In the genomic region with DNA sequence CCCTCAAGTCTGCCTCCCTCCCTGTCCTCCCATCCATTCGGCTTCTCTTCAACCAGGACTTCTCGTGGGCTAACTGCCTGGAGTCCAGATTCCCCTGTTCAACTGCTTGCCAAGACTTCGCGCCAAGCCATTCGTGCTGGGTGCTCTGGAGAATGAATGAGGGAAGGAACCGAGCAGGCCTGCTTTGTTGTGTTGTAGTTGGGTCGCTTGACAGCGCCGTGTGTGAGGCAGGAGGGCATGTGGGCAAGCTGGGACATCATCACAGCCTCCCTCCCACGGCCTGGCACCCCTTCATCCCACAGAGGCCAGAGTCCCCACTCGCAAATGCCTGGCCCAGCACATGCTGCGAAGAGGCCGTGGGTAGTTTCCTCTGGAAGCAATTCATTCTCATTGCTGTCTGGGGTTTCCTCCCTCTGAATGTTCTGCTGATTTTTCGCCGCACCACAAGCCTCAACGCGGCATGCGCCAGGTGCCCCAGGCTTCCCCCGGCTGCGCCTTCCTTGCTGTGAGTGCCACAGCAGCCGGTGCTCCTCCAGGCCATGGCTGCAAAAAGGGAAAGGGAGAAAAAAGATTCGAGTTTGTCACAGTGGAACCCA, we compare ENCODE assay signal across 16 cellular contexts.
A peak's percentile ranks its signal among the peaks of the same experiment; 100 is the strongest.
DNase-seq lines count a peak whose midpoint lies in the region; ATAC-seq, FAIRE-seq and TF ChIP-seq lines count a peak whose summit lies in the region.
"Had no signal": no experiment of that assay in that cellular context is flagged by ENCODE, and none has a peak within 500 bp of the region (broad histone marks: within the 10 kb centered on the region; RNA-seq: fewer than 3 reads in every experiment).

No MANE protein-coding gene starts in this region.

- H3K27ac Mint-ChIP-seq in activated naive CD4-positive, alpha-beta T cell treated with anti-CD3 and anti-CD28 coated beads, Interleukin-2, amount 10 ng/mL, durations not matched to agents 7 days and 5 days, result peak overlapping the region; percentile 97

- H3K9me3 Mint-ChIP-seq in activated naive CD4-positive, alpha-beta T cell treated with anti-CD3 and anti-CD28 coated beads, Interleukin-2, amount 10 ng/mL, durations not matched to agents 7 days and 5 days, result peaks cover 3% of the 10 kb centered on the region

- ATAC-seq in GM12878, result no peak
- ATAC-seq in GM19328 (IDR thresholded peaks at IDR 0.05; ENCODE audit: unreplicated experiment), result no peak
- ATAC-seq: Panc1 had no signal

- H3K27me3 ChIP-seq in GM12878 (replicated peaks in 1 of 2; ENCODE audit: control insufficient read depth in 2 of 2, insufficient read depth in 2 of 2, low read length in 1 of 2), result no peaks in the 10 kb centered on the region
- no peaks in the 10 kb centered on the region for H3K27me3 ChIP-seq in right atrium auricular region
- H3K27me3 ChIP-seq in suprapubic skin, result no peaks in the 10 kb centered on the region

- no TSS peak for BruUV-seq in GM12878 (replicated peaks; lab: Mats Ljungman, UMichigan)

- H2AFZ ChIP-seq in GM12878 (ENCODE audit: control insufficient read depth, low read depth, low read length), result 0 out of 2 replicates have a peak overlapping the region, but pooled peaks have one; percentile 11

- no peak overlapping the region for H3K9ac ChIP-seq in GM12878 (ENCODE audit: control insufficient read depth, insufficient read depth, low read length)

- peak; percentile 38 for DNase-seq in activated naive CD4-positive, alpha-beta T cell treated with anti-CD3 and anti-CD28 coated beads, Interleukin-2, amount 10 ng/mL, durations not matched to agents 7 days and 5 days
- DNase-seq in activated naive CD4-positive, alpha-beta T cell (lab: John Stamatoyannopoulos, UW), result no peak
- DNase-seq in GM12878 (ENCODE audit: low read depth, low spot score) (no peak), right atrium auricular region (ENCODE audit: low spot score) (no peak), suprapubic skin (ENCODE audit: low spot score in 2 of 2) (no peak), islet precursor cell (no peak)
- no peak for DNase-seq in central memory CD4-positive, alpha-beta T cell
- DNase-seq: activated CD8-positive, alpha-beta memory T cell treated with anti-CD3 and anti-CD28 coated beads, Interleukin-2, amount 50 U/mL, for 4 hours; DND-41; effector memory CD4-positive, alpha-beta T cell; NCI-H1105 treated with DMSO at 0.1 percent for 48 hours; NCI-H446 treated with DMSO at 0.1 percent for 48 hours; T1000 had no signal

- TF ChIP-seq EP300 in GM12878 (IDR thresholded peaks at IDR 0.05; ENCODE audit: borderline replicate concordance in 1 of 2, control insufficient read depth in 1 of 2, low read depth in 2 of 2, low read length in 2 of 2), result no peak
- no peak for TF ChIP-seq EP300 in suprapubic skin (IDR thresholded peaks at IDR 0.05)

- TF ChIP-seq CTCF in GM12878 (IDR thresholded peaks at IDR 0.05 in 2 of 3, conservative IDR thresholded peaks at IDR 0.05 in 1 of 3; ENCODE audit: control insufficient read depth in 2 of 3, extremely low read depth in 1 of 3, insufficient read depth in 1 of 3, low read depth in 3 of 3, low read length in 3 of 3), result no peak
- no peak for TF ChIP-seq CTCF in right atrium auricular region (IDR thresholded peaks at IDR 0.05)
- no peak for TF ChIP-seq CTCF in suprapubic skin (IDR thresholded peaks at IDR 0.05)

- no peaks in the 10 kb centered on the region for H3K36me3 ChIP-seq in GM12878 (ENCODE audit: control insufficient read depth in 2 of 2, insufficient read depth in 2 of 2, low read length in 1 of 2)
- H3K36me3 ChIP-seq in right atrium auricular region, result no peaks in the 10 kb centered on the region
- no peaks in the 10 kb centered on the region for H3K36me3 ChIP-seq in suprapubic skin
- H3K36me3 ChIP-seq: lower lobe of right lung had no signal

- H3K4me3 ChIP-seq in GM12878 (no peak overlapping the region), right atrium auricular region (no peak overlapping the region), suprapubic skin (no peak overlapping the region)
- H3K4me3 ChIP-seq: lower lobe of right lung had no signal

- RAD21 ChIA-PET in GM12878 (lab: Charles Lee; ENCODE audit: unreplicated experiment), result no interaction called here

- no peaks in the 10 kb centered on the region for H3K36me3 Mint-ChIP-seq in activated naive CD4-positive, alpha-beta T cell treated with anti-CD3 and anti-CD28 coated beads, Interleukin-2, amount 10 ng/mL, durations not matched to agents 7 days and 5 days

- H3K4me1 ChIP-seq in GM12878 (ENCODE audit: control insufficient read depth, insufficient read depth, low read length) (peaks cover 12% of the 10 kb centered on the region), right atrium auricular region (peaks cover 0 to 31% of the 10 kb centered on the region in 2 donors), suprapubic skin (peaks cover 37% of the 10 kb centered on the region)
- H3K4me1 ChIP-seq: lower lobe of right lung had no signal

- H3K4me1 Mint-ChIP-seq in activated naive CD4-positive, alpha-beta T cell treated with anti-CD3 and anti-CD28 coated beads, Interleukin-2, amount 10 ng/mL, durations not matched to agents 7 days and 5 days, result peaks cover 31% of the 10 kb centered on the region

- intact Hi-C loops in GM12878 (cut with micrococcal nuclease; ENCODE audit: unreplicated experiment), result no loop called here

- H3K4me3 Mint-ChIP-seq in activated naive CD4-positive, alpha-beta T cell treated with anti-CD3 and anti-CD28 coated beads, Interleukin-2, amount 10 ng/mL, durations not matched to agents 7 days and 5 days, result peak overlapping the region; percentile 54

- H3K27ac ChIP-seq in GM12878 (ENCODE audit: control insufficient read depth, insufficient read depth), result no peak overlapping the region
- peak overlapping the region; percentile 5 to 73 for H3K27ac ChIP-seq in right atrium auricular region
- peak overlapping the region; percentile 21 for H3K27ac ChIP-seq in suprapubic skin
- H3K27ac ChIP-seq: lower lobe of right lung had no signal

- H4K20me1 ChIP-seq in GM12878 (ENCODE audit: control insufficient read depth, insufficient read depth), result no peaks in the 10 kb centered on the region

- H3K9me3 ChIP-seq in GM12878 (replicated peaks; ENCODE audit: control insufficient read depth, insufficient read depth, low read length) (peaks cover 3% of the 10 kb centered on the region; the same call in 2 of the 3 replicates), right atrium auricular region (no peaks in the 10 kb centered on the region), suprapubic skin (peaks cover 5% of the 10 kb centered on the region)
- H3K9me3 ChIP-seq: lower lobe of right lung had no signal

- peaks cover 27% of the 10 kb centered on the region for H3K27me3 Mint-ChIP-seq in activated naive CD4-positive, alpha-beta T cell treated with anti-CD3 and anti-CD28 coated beads, Interleukin-2, amount 10 ng/mL, durations not matched to agents 7 days and 5 days

- no peak for TF ChIP-seq RAD21 in GM12878 (IDR thresholded peaks at IDR 0.05; ENCODE audit: insufficient read depth, low read depth, low read length)

- H3K4me2 ChIP-seq in GM12878 (ENCODE audit: control insufficient read depth, insufficient read depth), result 0 out of 2 replicates have a peak overlapping the region, but pooled peaks have one; percentile 13

- in situ Hi-C loops in GM12878 (cut with MboI), result no loop called here

- FAIRE-seq in GM12878 (lab: Jason Lieb, UNC), result no peak

- POLR2A ChIA-PET in GM12878 (lab: Charles Lee), result no interaction called here

- SMC1A ChIA-PET in GM12878 (lab: Charles Lee; ENCODE audit: uncharacterized antibody, unreplicated experiment), result no interaction called here

- CTCF ChIA-PET in activated naive CD4-positive, alpha-beta T cell treated with anti-CD3 and anti-CD28 coated beads, Interleukin-2, amount 10 ng/mL, durations not matched to agents 7 days and 5 days (lab: Charles Lee), result no interaction called here
- CTCF ChIA-PET in GM12878 (lab: Yijun Ruan, JAX), result no interaction called here

- WGBS in GM12878 (ENCODE audit: insufficient coverage, insufficient replicate concordance, low lambda C conversion rate, missing lambda C conversion rate), result 51% methylated on average over 21 of the region's 22 CpGs
- 37% methylated on average over 19 of the region's 22 CpGs for WGBS in suprapubic skin

- no peaks in the 10 kb centered on the region for H3K79me2 ChIP-seq in GM12878 (ENCODE audit: control insufficient read depth, insufficient read depth, low read length)

- TF ChIP-seq POLR2A in GM12878 (IDR thresholded peaks at IDR 0.05; ENCODE audit: low read depth, low read length) (no peak), suprapubic skin (IDR thresholded peaks at IDR 0.05) (no peak)

TF ChIP-seq in GM12878, 131 proteins besides CTCF, POLR2A, EP300 and RAD21 (continues in another document):
- TF ChIP-seq, protein P1, sequence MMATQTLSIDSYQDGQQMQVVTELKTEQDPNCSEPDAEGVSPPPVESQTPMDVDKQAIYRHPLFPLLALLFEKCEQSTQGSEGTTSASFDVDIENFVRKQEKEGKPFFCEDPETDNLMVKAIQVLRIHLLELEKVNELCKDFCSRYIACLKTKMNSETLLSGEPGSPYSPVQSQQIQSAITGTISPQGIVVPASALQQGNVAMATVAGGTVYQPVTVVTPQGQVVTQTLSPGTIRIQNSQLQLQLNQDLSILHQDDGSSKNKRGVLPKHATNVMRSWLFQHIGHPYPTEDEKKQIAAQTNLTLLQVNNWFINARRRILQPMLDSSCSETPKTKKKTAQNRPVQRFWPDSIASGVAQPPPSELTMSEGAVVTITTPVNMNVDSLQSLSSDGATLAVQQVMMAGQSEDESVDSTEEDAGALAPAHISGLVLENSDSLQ (IDR thresholded peaks at IDR 0.05), result no peak
- TF ChIP-seq SMC3 (IDR thresholded peaks at IDR 0.05; ENCODE audit: borderline replicate concordance, low read length) (no peak), IKZF2 (IDR thresholded peaks at IDR 0.05) (no peak), BCL11A (IDR thresholded peaks at IDR 0.05; ENCODE audit: low read depth, low read length) (no peak), MXI1 (IDR thresholded peaks at IDR 0.05; ENCODE audit: low read depth, low read length) (no peak), ZNF384 (IDR thresholded peaks at IDR 0.05; ENCODE audit: borderline replicate concordance, low read depth, low read length) (no peak), IRF4 (IDR thresholded peaks at IDR 0.05; ENCODE audit: low read depth, low read length) (no peak)
